21 cellular contexts compared by ENCODE assay signal in genomic region chr12:1360812-1361211, GRCh38.
DNase-seq lines count a peak whose midpoint lies in the region; ATAC-seq and TF ChIP-seq lines count a peak whose summit lies in the region.
"Had no signal": no experiment of that assay in that cellular context is flagged by ENCODE, and none has a peak within 500 bp of the region (broad histone marks: within the 10 kb centered on the region; RNA-seq: fewer than 3 reads in every experiment).

No MANE protein-coding gene starts in this region.

- no peak overlapping the region for H2AFZ ChIP-seq in H9 (ENCODE audit: low read length)

- H3K4me2 ChIP-seq in H9 (ENCODE audit: insufficient read depth, insufficient read length, low read length): no peak overlapping the region

- peak; percentile 41 for DNase-seq in AG08396 (ENCODE audit: low spot score)
- peak; percentile 79 for DNase-seq in M059J (ENCODE audit: low read depth)
- peak; percentile 40 for DNase-seq in choroid plexus epithelial cell (ENCODE audit: low read depth)
- peak; percentile 89 for DNase-seq in myocyte (ENCODE audit: low read depth)
- no peak for DNase-seq in ovary
- DNase-seq in left cardiac atrium: no peak
- no peak for DNase-seq in H9
- DNase-seq: activated CD4-positive, alpha-beta T cell treated with anti-CD3 and anti-CD28 coated beads for 48 hours; hippocampal formation; NCI-H1105; NCI-H2171; NK-92 treated with Interleukin-12 subunit alpha and Interleukin-12 subunit beta, amount 100 ng/mL, for 24 hours; Right ventricle myocardium superior; stimulated activated CD4-positive, alpha-beta T cell treated with anti-CD3 and anti-CD28 coated beads, Interleukin-4, amount 100 ng/mL, for 1 hour; T-helper 9 cell; testis had no signal

- H2BK5ac ChIP-seq in H9 (ENCODE audit: insufficient read length, low read length): no peak overlapping the region

- H3K79me2 ChIP-seq in H9 (ENCODE audit: insufficient read depth, low read length): no peaks in the 10 kb centered on the region

- no peaks in the 10 kb centered on the region; the same call in 1 of the 2 replicates for H3K27me3 Mint-ChIP-seq in H9 (ENCODE audit: low read depth)
- H3K27me3 Mint-ChIP-seq: activated naive CD8-positive, alpha-beta T cell; B cell had no signal

- H3K4me3 ChIP-seq in choroid plexus epithelial cell (ENCODE audit: low read depth, low read length): no peak overlapping the region
- H3K4me3 ChIP-seq in ovary: no peak overlapping the region
- H3K4me3 ChIP-seq: testis had no signal

- WGBS in ovary, 3 donors: 86 to 88% (median 88%) methylated on average over 1 of the region's 1 CpG
- WGBS in H9 (ENCODE audit: extremely low coverage, insufficient read length, low lambda C conversion rate): no CpG with 5 or more reads among the region's 1 CpG

- H4K91ac ChIP-seq in H9 (ENCODE audit: insufficient read length, low read depth, low read length): no peak overlapping the region

- no peak overlapping the region for H4K8ac ChIP-seq in H9 (replicated peaks; ENCODE audit: insufficient read length, low read depth, low read length)

- peaks cover 3% of the 10 kb centered on the region for H3K4me1 ChIP-seq in ovary (ENCODE audit: insufficient read depth)
- no peaks in the 10 kb centered on the region for H3K4me1 ChIP-seq in H9 (ENCODE audit: insufficient read depth, low read length)
- H3K4me1 ChIP-seq: testis had no signal

- no peak overlapping the region for H3K14ac ChIP-seq in H9 (ENCODE audit: insufficient read depth, low read length)

- H3K4me3 Mint-ChIP-seq in H9: no peak overlapping the region
- H3K4me3 Mint-ChIP-seq: activated naive CD8-positive, alpha-beta T cell; B cell; nephron had no signal

- H3K18ac ChIP-seq in H9 (ENCODE audit: insufficient read length, low read depth, low read length): no peak overlapping the region

- H3K27me3 ChIP-seq in ovary (no peaks in the 10 kb centered on the region), H9 (ENCODE audit: insufficient read depth, low read length) (no peaks in the 10 kb centered on the region)
- H3K27me3 ChIP-seq: testis had no signal

- H3K4me1 Mint-ChIP-seq in H9: no peaks in the 10 kb centered on the region
- H3K4me1 Mint-ChIP-seq: B cell had no signal

- no peak overlapping the region for H2BK20ac ChIP-seq in H9 (ENCODE audit: low read depth, low read length, poor library complexity, severe bottlenecking)

- no peak overlapping the region for H2BK15ac ChIP-seq in H9 (ENCODE audit: low read depth, low read length)

- no peak overlapping the region for H4K5ac ChIP-seq in H9 (ENCODE audit: insufficient read length, low read depth, low read length)

- no peak overlapping the region; a peak in 1 of 7 replicates for H3K27ac Mint-ChIP-seq in H9
- H3K27ac Mint-ChIP-seq: activated naive CD8-positive, alpha-beta T cell; B cell; nephron had no signal

- no peak overlapping the region for H3K23ac ChIP-seq in H9 (ENCODE audit: insufficient read length, low read depth, low read length)

- H3T11ph ChIP-seq in H9 (ENCODE audit: low read length): no peak overlapping the region

- no peaks in the 10 kb centered on the region for H3K9me3 Mint-ChIP-seq in H9
- H3K9me3 Mint-ChIP-seq: nephron had no signal

- no peak overlapping the region for H3K4ac ChIP-seq in H9 (ENCODE audit: low read depth, low read length)

- H4K20me1 ChIP-seq in H9 (ENCODE audit: control insufficient read depth, insufficient read depth, insufficient read length): no peaks in the 10 kb centered on the region

- H3K36me3 ChIP-seq in ovary: no peaks in the 10 kb centered on the region

- no peak overlapping the region for H3K56ac ChIP-seq in H9 (ENCODE audit: insufficient read length, low read depth, low read length)

- TF ChIP-seq CTCF in choroid plexus epithelial cell (conservative IDR thresholded peaks at IDR 0.05; ENCODE audit: low read depth, low read length) (no peak), ovary (IDR thresholded peaks at IDR 0.05) (no peak), H9 (conservative IDR thresholded peaks at IDR 0.05) (no peak)

- H2AK5ac ChIP-seq in H9 (ENCODE audit: insufficient read length, low read length): no peak overlapping the region

- TF ChIP-seq EP300 in ovary (IDR thresholded peaks at IDR 0.05): no peak

- no peaks in the 10 kb centered on the region for H3K23me2 ChIP-seq in H9 (ENCODE audit: insufficient read length, low read depth, low read length, poor library complexity, severe bottlenecking)

- H2BK120ac ChIP-seq in H9 (ENCODE audit: low read depth, low read length, poor library complexity, severe bottlenecking): no peak overlapping the region

- ATAC-seq in GM18858 (IDR thresholded peaks at IDR 0.05; ENCODE audit: unreplicated experiment) (no peak), left cardiac atrium (no peak)
- ATAC-seq: sciatic nerve had no signal

- intact Hi-C loops in ovary (cut with DNase I) (no loop called here), left cardiac atrium (cut with DNase I) (no loop called here)

- H3K27ac ChIP-seq in ovary: no peak overlapping the region
- H3K27ac ChIP-seq in H9 (ENCODE audit: insufficient read length, low read depth, low read length): no peak overlapping the region
- H3K27ac ChIP-seq: testis had no signal

- H3K36me3 Mint-ChIP-seq in H9 (ENCODE audit: insufficient read depth in 1 of 3, low read depth in 3 of 3): peaks cover 0 to 4% (median 0%) of the 10 kb centered on the region in 3 experiments; a peak in 1 of 7 replicates

- no peak for TF ChIP-seq POLR2A in ovary (IDR thresholded peaks at IDR 0.05)

- no peak overlapping the region for H3K9ac ChIP-seq in H9 (ENCODE audit: extremely low read depth, insufficient read length, low read length)

- H3K9me3 ChIP-seq in ovary: no peaks in the 10 kb centered on the region
- H3K9me3 ChIP-seq in H9 (ENCODE audit: control insufficient read depth, low read depth, low read length): no peaks in the 10 kb centered on the region
- H3K9me3 ChIP-seq: testis had no signal

- no peaks in the 10 kb centered on the region for H3K79me1 ChIP-seq in H9 (ENCODE audit: insufficient read depth, low read depth, low read length, poor library complexity, severe bottlenecking)

- no peak overlapping the region for H2BK12ac ChIP-seq in H9 (ENCODE audit: insufficient read length, low read depth, low read length)

Comparison
In these comparisons a context has a peak if more than half of its experiments do, and no peak if none do; other contexts are left out.
1. DNase-seq: peak in AG08396 (single experiment), M059J (single experiment), choroid plexus epithelial cell (single experiment) and myocyte (single experiment); none in ovary (0 of 5), left cardiac atrium (single experiment) and H9 (single experiment).